ENCODE assay signal across 8 cellular contexts in genomic region chr3:35664460-35664919, GRCh38. TPM values are rescaled to one million over a fixed set of nuclear protein-coding genes. Genes with fewer than 3 reads are reported as not detected.
A peak's percentile ranks its signal among the peaks of the same experiment; 100 is the strongest.
DNase-seq lines count a peak whose midpoint lies in the region; ATAC-seq, FAIRE-seq and TF ChIP-seq lines count a peak whose summit lies in the region.

No MANE protein-coding gene starts in this region.

- no peak overlapping the region for H3K4me2 ChIP-seq in endothelial cell of umbilical vein (ENCODE audit: insufficient read depth, low read length)
- H3K4me2 ChIP-seq in neural progenitor cell, result peak overlapping the region; percentile 30

- no peaks in the 10 kb centered on the region for H3K36me3 Mint-ChIP-seq in neural progenitor cell
- H3K36me3 Mint-ChIP-seq in CD4-positive, alpha-beta T cell (ENCODE audit: low read depth), result no peaks in the 10 kb centered on the region

- POLR2A ChIA-PET in endothelial cell of umbilical vein (lab: Charles Lee), result no interaction called here
- POLR2A ChIA-PET in CD4-positive, alpha-beta T cell (lab: Charles Lee), result no interaction called here

- intact Hi-C loops in endothelial cell of umbilical vein (cut with micrococcal nuclease), result loop anchor here (1.0 to 2.0 kb wide), 2 partner anchors 268 to 282 kb away; no protein-coding TSS in a partner anchor
- intact Hi-C loops in CD4-positive, alpha-beta T cell (cut with DNase I, micrococcal nuclease), result no loop called here

- TF ChIP-seq POLR2A in endothelial cell of umbilical vein (IDR thresholded peaks at IDR 0.05; ENCODE audit: low read depth, low read length), result no peak

- H3K27ac ChIP-seq in endothelial cell of umbilical vein (ENCODE audit: insufficient read depth, low read depth, low read length), result no peak overlapping the region
- no peak overlapping the region for H3K27ac ChIP-seq in neural progenitor cell
- H3K27ac ChIP-seq in CD4-positive, alpha-beta T cell (ENCODE audit: low read depth, low read length), result no peak overlapping the region

- dilution Hi-C loops in endothelial cell of umbilical vein (cut with MboI; ENCODE audit: extremely low pct_ligation_motif_present, low sequenced_read_pairs), result no loop called here

- H3K9me1 ChIP-seq in endothelial cell of umbilical vein (replicated peaks; ENCODE audit: control insufficient read depth, extremely low read depth, insufficient read depth, low read length), result no peaks in the 10 kb centered on the region

- peaks cover 10% of the 10 kb centered on the region for H3K4me1 Mint-ChIP-seq in neural progenitor cell
- no peaks in the 10 kb centered on the region for H3K4me1 Mint-ChIP-seq in CD4-positive, alpha-beta T cell (ENCODE audit: low read depth)

- H3K79me2 ChIP-seq in endothelial cell of umbilical vein (ENCODE audit: control insufficient read depth, insufficient read depth, low read length) (no peaks in the 10 kb centered on the region), neural progenitor cell (ENCODE audit: low read depth) (no peaks in the 10 kb centered on the region)

- no peak overlapping the region for H3K4me3 Mint-ChIP-seq in neural progenitor cell
- H3K4me3 Mint-ChIP-seq in CD4-positive, alpha-beta T cell, result no peak overlapping the region

- DNase-seq in ELF-1 (ENCODE audit: low read depth, low spot score) (peak; percentile 27), NCI-H510A (lab: John Stamatoyannopoulos, UW) (peak; percentile 62), endothelial cell of umbilical vein (ENCODE audit: low read depth, low spot score) (peak; percentile 86), neural progenitor cell (ENCODE audit: low spot score) (peak; percentile 50)
- DNase-seq in CD4-positive, alpha-beta T cell, result no peak
- no peak for DNase-seq in NK-92 treated with Interleukin-12 subunit alpha and Interleukin-12 subunit beta, amount 100 ng/mL, for 24 hours (lab: John Stamatoyannopoulos, UW)

- H2AFZ ChIP-seq in endothelial cell of umbilical vein (ENCODE audit: low read depth, low read length), result no peak overlapping the region
- H2AFZ ChIP-seq in neural progenitor cell (replicated peaks), result peak overlapping the region; percentile 90

- no peak overlapping the region for H3K27ac Mint-ChIP-seq in neural progenitor cell
- H3K27ac Mint-ChIP-seq in CD4-positive, alpha-beta T cell, result no peak overlapping the region

- ATAC-seq in HG03066 (IDR thresholded peaks at IDR 0.05; ENCODE audit: low read depth, unreplicated experiment) (peak; percentile 73), HG03108 (IDR thresholded peaks at IDR 0.05; ENCODE audit: unreplicated experiment) (no peak)
- ATAC-seq in CD4-positive, alpha-beta T cell (ENCODE audit: poor library complexity), result no peak

- TF ChIP-seq CTCF in endothelial cell of umbilical vein (IDR thresholded peaks at IDR 0.05; ENCODE audit: extremely low read depth in 1 of 2, insufficient read depth in 1 of 2, low read depth in 1 of 2, low read length in 2 of 2) (no peak), neural progenitor cell (IDR thresholded peaks at IDR 0.05) (no peak)
- TF ChIP-seq CTCF in CD4-positive, alpha-beta T cell (IDR thresholded peaks at IDR 0.05), result no peak

- no TSS peak for BruUV-seq in endothelial cell of umbilical vein (replicated peaks; lab: Mats Ljungman, UMichigan)

- CTCF ChIA-PET in endothelial cell of umbilical vein (lab: Charles Lee), result interaction anchor here (0.9 to 1.8 kb wide), 6 partner anchors 10 to 1782 kb away, joined by 3 to 8 read pairs (median 4); no protein-coding TSS in a partner anchor
- CTCF ChIA-PET in CD4-positive, alpha-beta T cell (lab: Charles Lee), result no interaction called here

- H3K9me3 ChIP-seq in endothelial cell of umbilical vein (replicated peaks; ENCODE audit: control insufficient read depth, insufficient read depth, low read length) (no peaks in the 10 kb centered on the region), neural progenitor cell (ENCODE audit: low read depth) (no peaks in the 10 kb centered on the region)
- H3K9me3 ChIP-seq in CD4-positive, alpha-beta T cell (ENCODE audit: control insufficient read depth, low read length), result no peaks in the 10 kb centered on the region

- H4K20me1 ChIP-seq in endothelial cell of umbilical vein (replicated peaks; ENCODE audit: control insufficient read depth, extremely low read depth, insufficient read depth, low read length), result no peaks in the 10 kb centered on the region
- no peaks in the 10 kb centered on the region for H4K20me1 ChIP-seq in neural progenitor cell (ENCODE audit: low read depth)

- H3K27me3 Mint-ChIP-seq in neural progenitor cell (ENCODE audit: insufficient read depth, low read depth), result no peaks in the 10 kb centered on the region
- no peaks in the 10 kb centered on the region for H3K27me3 Mint-ChIP-seq in CD4-positive, alpha-beta T cell

- H3K9ac ChIP-seq in endothelial cell of umbilical vein (replicated peaks; ENCODE audit: extremely low read depth, insufficient read depth, low read length) (no peak overlapping the region), neural progenitor cell (no peak overlapping the region)

- H3K4me1 ChIP-seq in endothelial cell of umbilical vein (ENCODE audit: control insufficient read depth, extremely low read depth, insufficient read depth, low read length) (peaks cover 25% of the 10 kb centered on the region), neural progenitor cell (no peaks in the 10 kb centered on the region)

- H3K9me3 Mint-ChIP-seq in neural progenitor cell, result no peaks in the 10 kb centered on the region
- no peaks in the 10 kb centered on the region for H3K9me3 Mint-ChIP-seq in CD4-positive, alpha-beta T cell

- H3K4me3 ChIP-seq in endothelial cell of umbilical vein (replicated peaks in 1 of 3; ENCODE audit: insufficient read depth in 1 of 3, low read depth in 1 of 3, low read length in 3 of 3), result no peak overlapping the region
- H3K4me3 ChIP-seq in neural progenitor cell, result no peak overlapping the region

- FAIRE-seq in endothelial cell of umbilical vein (lab: Jason Lieb, UNC), result no peak

- H3K27me3 ChIP-seq in endothelial cell of umbilical vein (ENCODE audit: control insufficient read depth in 2 of 2, insufficient read depth in 2 of 2, low read length in 2 of 2) (no peaks in the 10 kb centered on the region), neural progenitor cell (no peaks in the 10 kb centered on the region)
- H3K27me3 ChIP-seq in CD4-positive, alpha-beta T cell (ENCODE audit: control insufficient read depth, insufficient read depth, low read length), result no peaks in the 10 kb centered on the region

- H3F3A ChIP-seq in neural progenitor cell (ENCODE audit: low read depth), result no peaks in the 10 kb centered on the region

- no peaks in the 10 kb centered on the region for H3K36me3 ChIP-seq in endothelial cell of umbilical vein (ENCODE audit: control insufficient read depth in 2 of 2, extremely low read depth in 1 of 2, insufficient read depth in 2 of 2, low read length in 2 of 2)
- no peaks in the 10 kb centered on the region for H3K36me3 ChIP-seq in neural progenitor cell

TF ChIP-seq in endothelial cell of umbilical vein, 7 proteins besides CTCF, POLR2A, EP300 and RAD21:
- TF ChIP-seq JUN (IDR thresholded peaks at IDR 0.05; ENCODE audit: borderline replicate concordance, insufficient read depth, insufficient read length, low read depth) (no peak), GATA2 (IDR thresholded peaks at IDR 0.05; ENCODE audit: insufficient read depth, insufficient read length, low read depth, low read length) (no peak), POLR2AphosphoS5 (IDR thresholded peaks at IDR 0.05; ENCODE audit: insufficient read depth, low read depth, low read length) (peak; percentile 47), MYC (IDR thresholded peaks at IDR 0.05; ENCODE audit: low read depth, low read length) (no peak), FOS (IDR thresholded peaks at IDR 0.05; ENCODE audit: borderline replicate concordance, insufficient read depth, low read length) (peak; percentile 23), MAX (IDR thresholded peaks at IDR 0.05; ENCODE audit: insufficient read depth, insufficient read length) (no peak), EZH2 (IDR thresholded peaks at IDR 0.05; ENCODE audit: borderline replicate concordance, low read depth, low read length, severe bottlenecking) (no peak)

RNA-seq across cellular contexts. Expression of gene ARPP21, which starts 25.2 kb away (rescaled TPM):
- not detected in 2 replicates for total RNA-seq in endothelial cell of umbilical vein
- polyA plus RNA-seq in endothelial cell of umbilical vein, result not detected in 2 replicates
- not detected in 2 replicates for polyA plus RNA-seq in endothelial cell of umbilical vein (2011; cell fraction: cytosol; rRNA removed)
- not detected in 2 replicates for polyA plus RNA-seq in endothelial cell of umbilical vein (2011; cell fraction: nucleus; rRNA removed)
- not detected in 2 replicates for polyA plus RNA-seq in endothelial cell of umbilical vein (2012)
- polyA minus RNA-seq in endothelial cell of umbilical vein, result 0.57 TPM in 1 of 2 replicates, not detected in the other
- not detected for polyA minus RNA-seq in endothelial cell of umbilical vein (2011; cell fraction: cytosol; rRNA and poly(A)+ RNA removed)
- polyA minus RNA-seq in endothelial cell of umbilical vein (2011; cell fraction: nucleus; rRNA and poly(A)+ RNA removed), result not detected in 2 replicates
- 0.19 TPM in 1 of 2 replicates, not detected in the other for total RNA-seq in neural progenitor cell (ENCODE audit: low replicate concordance)
- total RNA-seq in CD4-positive, alpha-beta T cell, result not detected

Comparison
In these comparisons a context has a peak if more than half of its experiments do, and no peak if none do; other contexts are left out.
1. DNase-seq: peak in ELF-1 (single experiment), NCI-H510A (single experiment), endothelial cell of umbilical vein (single experiment) and neural progenitor cell (single experiment); none in CD4-positive, alpha-beta T cell (0 of 10) and NK-92 treated with Interleukin-12 subunit alpha and Interleukin-12 subunit beta, amount 100 ng/mL, for 24 hours (single experiment).